In genomic region chr3:56796996-56797395, GRCh38 we compare ENCODE assay signal across 17 cellular contexts. TPM values are rescaled to one million over a fixed set of nuclear protein-coding genes. Genes with fewer than 3 reads are reported as not detected.
DNase-seq lines count a peak whose midpoint lies in the region; ATAC-seq and TF ChIP-seq lines count a peak whose summit lies in the region.
"Had no signal": no experiment of that assay in that cellular context is flagged by ENCODE, and none has a peak within 500 bp of the region (broad histone marks: within the 10 kb centered on the region; RNA-seq: fewer than 3 reads in every experiment).

No MANE protein-coding gene starts in this region.

- CTCF ChIA-PET in activated CD8-positive, alpha-beta memory T cell treated with anti-CD3 and anti-CD28 coated beads, Interleukin-2, amount 10 ng/mL, durations not matched to agents 7 days and 5 days (lab: Charles Lee), result interaction anchor here (4.2 to 10.3 kb wide), 9 partner anchors 7 to 191 kb away, joined by 25 to 203 read pairs (median 61); no protein-coding TSS in a partner anchor

- H3K27ac ChIP-seq in VCaP, result peak overlapping the region; percentile 68; the same call in 1 of the 2 replicates
- peak overlapping the region; percentile 76 for H3K27ac ChIP-seq in effector memory CD4-positive, alpha-beta T cell (ENCODE audit: insufficient read depth, low read length, poor library complexity, severe bottlenecking)
- H3K27ac ChIP-seq: SK-N-MC had no signal

- H3K4me3 ChIP-seq in effector memory CD4-positive, alpha-beta T cell (ENCODE audit: insufficient read depth, low read depth, low read length, poor library complexity, severe bottlenecking), result no peak overlapping the region
- H3K4me3 ChIP-seq: coronary artery, HAP-1, SK-N-MC had no signal

- peak overlapping the region; percentile 56 for H3K4me3 Mint-ChIP-seq in activated CD8-positive, alpha-beta memory T cell treated with anti-CD3 and anti-CD28 coated beads, Interleukin-2, amount 10 ng/mL, durations not matched to agents 7 days and 5 days
- peak overlapping the region; percentile 84 for H3K4me3 Mint-ChIP-seq in stimulated activated effector memory CD8-positive, alpha-beta T cell treated with anti-CD3 and anti-CD28 coated beads, Interleukin-12 subunit alpha, Interleukin-12 subunit beta, amount 100 ng/mL, for 72 hours

- no peak for DNase-seq in activated CD8-positive, alpha-beta memory T cell treated with anti-CD3 and anti-CD28 coated beads, Interleukin-2, amount 10 ng/mL, durations not matched to agents 7 days and 5 days
- DNase-seq in activated CD8-positive, alpha-beta memory T cell treated with anti-CD3 and anti-CD28 coated beads, Interleukin-2, amount 50 U/mL, for 48 hours, result no peak
- no peak for DNase-seq in effector memory CD4-positive, alpha-beta T cell
- no peak for DNase-seq in stimulated activated effector memory CD8-positive, alpha-beta T cell treated with anti-CD3 and anti-CD28 coated beads, Interleukin-12 subunit alpha, Interleukin-12 subunit beta, amount 100 ng/mL, for 72 hours (ENCODE audit: low spot score in 2 of 2)
- no peak for DNase-seq in A172 (ENCODE audit: low spot score)
- DNase-seq: aorta, NCI-H187, NCI-H510A, nucleus accumbens, trophoblast cell had no signal

- H3K9me3 Mint-ChIP-seq in activated CD8-positive, alpha-beta memory T cell treated with anti-CD3 and anti-CD28 coated beads, Interleukin-2, amount 10 ng/mL, durations not matched to agents 7 days and 5 days (ENCODE audit: low read depth), result peaks cover 3% of the 10 kb centered on the region
- no peaks in the 10 kb centered on the region for H3K9me3 Mint-ChIP-seq in stimulated activated effector memory CD8-positive, alpha-beta T cell treated with anti-CD3 and anti-CD28 coated beads, Interleukin-12 subunit alpha, Interleukin-12 subunit beta, amount 100 ng/mL, for 72 hours

- no peaks in the 10 kb centered on the region for H3K9me3 ChIP-seq in effector memory CD4-positive, alpha-beta T cell (ENCODE audit: control insufficient read depth, low read length)
- H3K9me3 ChIP-seq: HAP-1 had no signal

- H3K36me3 Mint-ChIP-seq in activated CD8-positive, alpha-beta memory T cell treated with anti-CD3 and anti-CD28 coated beads, Interleukin-2, amount 10 ng/mL, durations not matched to agents 7 days and 5 days, result peaks cover 64% of the 10 kb centered on the region
- H3K36me3 Mint-ChIP-seq in stimulated activated effector memory CD8-positive, alpha-beta T cell treated with anti-CD3 and anti-CD28 coated beads, Interleukin-12 subunit alpha, Interleukin-12 subunit beta, amount 100 ng/mL, for 72 hours, result peaks cover 16% of the 10 kb centered on the region

- peaks cover 50% of the 10 kb centered on the region for H3K4me1 ChIP-seq in effector memory CD4-positive, alpha-beta T cell (ENCODE audit: control insufficient read depth, insufficient read depth, low read length, poor library complexity, severe bottlenecking)

- no peak for ATAC-seq in activated CD8-positive, alpha-beta memory T cell treated with anti-CD3 and anti-CD28 coated beads, Interleukin-2, amount 10 ng/mL, durations not matched to agents 7 days and 5 days
- ATAC-seq in stimulated activated effector memory CD8-positive, alpha-beta T cell treated with anti-CD3 and anti-CD28 coated beads, Interleukin-12 subunit alpha, Interleukin-12 subunit beta, amount 100 ng/mL, for 72 hours, result no peak
- ATAC-seq in GM19035 (IDR thresholded peaks at IDR 0.05; ENCODE audit: unreplicated experiment), result no peak
- no peak for ATAC-seq in GM21423 (IDR thresholded peaks at IDR 0.05; ENCODE audit: unreplicated experiment)
- ATAC-seq: esophagus mucosa had no signal

- H3K36me3 ChIP-seq in effector memory CD4-positive, alpha-beta T cell (ENCODE audit: control insufficient read depth, insufficient read depth, low read length), result no peaks in the 10 kb centered on the region
- H3K36me3 ChIP-seq: HAP-1 had no signal

- H3K27me3 ChIP-seq in effector memory CD4-positive, alpha-beta T cell (replicated peaks; ENCODE audit: control insufficient read depth, insufficient read depth, low read length, poor library complexity, severe bottlenecking), result no peaks in the 10 kb centered on the region

- H3K27me3 Mint-ChIP-seq in activated CD8-positive, alpha-beta memory T cell treated with anti-CD3 and anti-CD28 coated beads, Interleukin-2, amount 10 ng/mL, durations not matched to agents 7 days and 5 days, result no peaks in the 10 kb centered on the region

- peak overlapping the region; percentile 81 for H3K27ac Mint-ChIP-seq in activated CD8-positive, alpha-beta memory T cell treated with anti-CD3 and anti-CD28 coated beads, Interleukin-2, amount 10 ng/mL, durations not matched to agents 7 days and 5 days
- H3K27ac Mint-ChIP-seq in stimulated activated effector memory CD8-positive, alpha-beta T cell treated with anti-CD3 and anti-CD28 coated beads, Interleukin-12 subunit alpha, Interleukin-12 subunit beta, amount 100 ng/mL, for 72 hours, result peak overlapping the region; percentile 87

- no peak for TF ChIP-seq CTCF in VCaP (conservative IDR thresholded peaks at IDR 0.05)

- H3K4me1 Mint-ChIP-seq in activated CD8-positive, alpha-beta memory T cell treated with anti-CD3 and anti-CD28 coated beads, Interleukin-2, amount 10 ng/mL, durations not matched to agents 7 days and 5 days, result peaks cover 61% of the 10 kb centered on the region
- H3K4me1 Mint-ChIP-seq in stimulated activated effector memory CD8-positive, alpha-beta T cell treated with anti-CD3 and anti-CD28 coated beads, Interleukin-12 subunit alpha, Interleukin-12 subunit beta, amount 100 ng/mL, for 72 hours, result peaks cover 66% of the 10 kb centered on the region

RNA-seq across cellular contexts. Expression of gene ARHGEF3, which starts 4.8 kb away (rescaled TPM):
- 10 to 100 TPM; 94.0 to 96.4 TPM for total RNA-seq in activated CD8-positive, alpha-beta memory T cell treated with anti-CD3 and anti-CD28 coated beads, Interleukin-2, amount 10 ng/mL, durations not matched to agents 7 days and 5 days
- total RNA-seq in A172 (2014; rRNA removed; shearing (Covaris generic)), result 10.4 and 14.4 TPM in 2 replicates
